ENCODE assay signal across 9 cellular contexts in genomic region chr17:48647103-48647963, GRCh38. TPM values are rescaled to one million over a fixed set of nuclear protein-coding genes. Genes with fewer than 3 reads are reported as not detected.
DNase-seq lines count a peak whose midpoint lies in the region; TF ChIP-seq lines count a peak whose summit lies in the region.
"Had no signal": no experiment of that assay in that cellular context is flagged by ENCODE, and none has a peak within 500 bp of the region (broad histone marks: within the 10 kb centered on the region; RNA-seq: fewer than 3 reads in every experiment).

No MANE protein-coding gene starts in this region.

- H3K27ac ChIP-seq in dorsolateral prefrontal cortex, result no peak overlapping the region
- H3K27ac ChIP-seq in neural progenitor cell, result no peak overlapping the region
- H3K27ac ChIP-seq: pancreas had no signal

- DNase-seq in DMS79 (lab: John Stamatoyannopoulos, UW), result peak; percentile 57
- no peak for DNase-seq in dorsolateral prefrontal cortex
- DNase-seq in neural progenitor cell (ENCODE audit: low spot score), result peak; percentile 45
- no peak for DNase-seq in A172 (ENCODE audit: low spot score)
- DNase-seq in NCI-H146 treated with DMSO at 0.1 percent for 48 hours (lab: John Stamatoyannopoulos, UW; ENCODE audit: unreplicated experiment), result no peak
- DNase-seq in NCI-H128 (lab: John Stamatoyannopoulos, UW; ENCODE audit: unreplicated experiment), result no peak
- no peak for DNase-seq in activated gamma-delta T cell treated with Interleukin-2 at 50 U/mL for 16 hours
- DNase-seq: pancreas had no signal

- peaks cover 65% of the 10 kb centered on the region for H3K27me3 Mint-ChIP-seq in neural progenitor cell (ENCODE audit: insufficient read depth, low read depth)

- H3K9me3 ChIP-seq in Loucy (ENCODE audit: insufficient read depth, low read depth, low read length) (no peaks in the 10 kb centered on the region), neural progenitor cell (ENCODE audit: low read depth) (no peaks in the 10 kb centered on the region)
- H3K9me3 ChIP-seq: pancreas had no signal

- peak overlapping the region; percentile 95 for H3K4me2 ChIP-seq in Loucy (ENCODE audit: low read depth, low read length, poor library complexity, severe bottlenecking)
- peak overlapping the region; percentile 48 for H3K4me2 ChIP-seq in neural progenitor cell

- H3K27me3 ChIP-seq in Loucy (ENCODE audit: insufficient read depth, low read length, poor library complexity, severe bottlenecking) (peaks cover 31% of the 10 kb centered on the region), dorsolateral prefrontal cortex (peaks cover 15 to 100% (median 88%) of the 10 kb centered on the region in 45 donors), neural progenitor cell (peaks cover 100% of the 10 kb centered on the region)

- no peaks in the 10 kb centered on the region for H3K9me2 ChIP-seq in Loucy (replicated peaks; ENCODE audit: low read depth, low read length)

- H3K4me1 ChIP-seq in Loucy (ENCODE audit: insufficient read depth, low read length, poor library complexity, severe bottlenecking) (peaks cover 61% of the 10 kb centered on the region), neural progenitor cell (no peaks in the 10 kb centered on the region)
- H3K4me1 ChIP-seq: pancreas had no signal

- H3K79me2 ChIP-seq in Loucy (ENCODE audit: insufficient read depth, low read length) (peaks cover 99% of the 10 kb centered on the region), neural progenitor cell (ENCODE audit: low read depth) (no peaks in the 10 kb centered on the region)

- TF ChIP-seq CTCF in Loucy (conservative IDR thresholded peaks at IDR 0.05; ENCODE audit: low read length) (no peak), dorsolateral prefrontal cortex (IDR thresholded peaks at IDR 0.05 in 54 of 56, conservative IDR thresholded peaks at IDR 0.05 in 2 of 56; ENCODE audit: low read depth in 1 of 56, partially characterized antibody in 56 of 56) (no peak), neural progenitor cell (IDR thresholded peaks at IDR 0.05) (no peak)

- intact Hi-C loops in dorsolateral prefrontal cortex (cut with DNase I), result no loop called here

- H3K36me3 Mint-ChIP-seq in neural progenitor cell, result no peaks in the 10 kb centered on the region

- H3K27ac Mint-ChIP-seq in neural progenitor cell, result no peak overlapping the region

- no peak overlapping the region for H3K4me3 Mint-ChIP-seq in neural progenitor cell

- no peaks in the 10 kb centered on the region for H3K36me3 ChIP-seq in Loucy (ENCODE audit: insufficient read depth, low read length)
- no peaks in the 10 kb centered on the region for H3K36me3 ChIP-seq in neural progenitor cell
- H3K36me3 ChIP-seq: pancreas had no signal

- H2AFZ ChIP-seq in Loucy (ENCODE audit: low read length), result peak overlapping the region; percentile 81
- peak overlapping the region; percentile 5 for H2AFZ ChIP-seq in neural progenitor cell (replicated peaks)

- peak overlapping the region; percentile 89 for H3K4me3 ChIP-seq in Loucy (ENCODE audit: low read length, poor library complexity, severe bottlenecking)
- H3K4me3 ChIP-seq in dorsolateral prefrontal cortex, result peak overlapping the region in 37 of 59 donors; percentile 7 to 54 (median 34)
- no peak overlapping the region for H3K4me3 ChIP-seq in neural progenitor cell

- peaks cover 2% of the 10 kb centered on the region for H3K9me3 Mint-ChIP-seq in neural progenitor cell

- no peaks in the 10 kb centered on the region for H3F3A ChIP-seq in Loucy (ENCODE audit: low read depth)
- no peaks in the 10 kb centered on the region for H3F3A ChIP-seq in neural progenitor cell (ENCODE audit: low read depth)

- peaks cover 33% of the 10 kb centered on the region for H4K20me1 ChIP-seq in Loucy (ENCODE audit: insufficient read depth, low read length, poor library complexity, severe bottlenecking)
- peaks cover 59% of the 10 kb centered on the region for H4K20me1 ChIP-seq in neural progenitor cell (ENCODE audit: low read depth)

- no peaks in the 10 kb centered on the region for H3K4me1 Mint-ChIP-seq in neural progenitor cell

- H3K9ac ChIP-seq in Loucy (ENCODE audit: low read depth, low read length, poor library complexity, severe bottlenecking) (peak overlapping the region; percentile 98), neural progenitor cell (no peak overlapping the region)

RNA-seq across cellular contexts. Expression of gene HOXB9, which starts 21.2 kb away (rescaled TPM):
- not detected for total RNA-seq in dorsolateral prefrontal cortex
- total RNA-seq in neural progenitor cell (ENCODE audit: low replicate concordance), result not detected in 2 replicates
- total RNA-seq in A172 (2014; rRNA removed; shearing (Covaris generic)), result 6.2 and 8.3 TPM in 2 replicates

RNA-seq across cellular contexts. Expression of gene HOXB8, which starts 32.2 kb away (rescaled TPM):
- total RNA-seq in dorsolateral prefrontal cortex (not detected), neural progenitor cell (ENCODE audit: low replicate concordance) (not detected in 2 replicates)
- total RNA-seq in A172 (2014; rRNA removed; shearing (Covaris generic)), result 34.8 and 56.0 TPM in 2 replicates

RNA-seq across cellular contexts. Expression of gene HOXB7, which starts 36.5 kb away (rescaled TPM):
- total RNA-seq in dorsolateral prefrontal cortex (under 1 TPM in 7 of 120 experiments, not detected in 113; 0.37 to 0.69 (median 0.42) TPM), neural progenitor cell (ENCODE audit: low replicate concordance) (not detected in 2 replicates)
- 22.4 and 24.7 TPM in 2 replicates for total RNA-seq in A172 (2014; rRNA removed; shearing (Covaris generic))

RNA-seq across cellular contexts. Expression of gene HOXB6, which starts 42.5 kb away (rescaled TPM):
- under 1 TPM in 4 of 120 experiments, not detected in 116; 0.26 to 0.35 (median 0.29) TPM for total RNA-seq in dorsolateral prefrontal cortex
- not detected in 2 replicates for total RNA-seq in neural progenitor cell (ENCODE audit: low replicate concordance)
- total RNA-seq in A172 (2014; rRNA removed; shearing (Covaris generic)), result 40.2 and 58.7 TPM in 2 replicates

RNA-seq across cellular contexts. Expression of gene HOXB5, which starts 53.8 kb away (rescaled TPM):
- total RNA-seq in dorsolateral prefrontal cortex (under 1 TPM in 1 of 120 experiments, not detected in 119; 0.23 TPM), neural progenitor cell (ENCODE audit: low replicate concordance) (not detected in 2 replicates)
- total RNA-seq in A172 (2014; rRNA removed; shearing (Covaris generic)), result 2.0 and 2.4 TPM in 2 replicates

Comparison
In these comparisons a context has a peak if more than half of its experiments do, and no peak if none do; other contexts are left out.
1. DNase-seq: peak in DMS79 (single experiment) and neural progenitor cell (single experiment); none in dorsolateral prefrontal cortex (0 of 10), A172 (single experiment), NCI-H146 treated with DMSO at 0.1 percent for 48 hours (single experiment), NCI-H128 (single experiment) and activated gamma-delta T cell treated with Interleukin-2 at 50 U/mL for 16 hours (single experiment).
2. RNA of gene HOXB8, which starts 32.2 kb away (total RNA-seq): 34.8 to 56.0 TPM in A172; not detected in dorsolateral prefrontal cortex and not detected in neural progenitor cell; every median in the first group is over 10 times any median in the second.
3. RNA of gene HOXB7, which starts 36.5 kb away (total RNA-seq): 22.4 to 24.7 TPM in A172; 0.37 to 0.69 TPM in dorsolateral prefrontal cortex and not detected in neural progenitor cell; every median in the first group is over 10 times any median in the second.